In the genomic region with DNA sequence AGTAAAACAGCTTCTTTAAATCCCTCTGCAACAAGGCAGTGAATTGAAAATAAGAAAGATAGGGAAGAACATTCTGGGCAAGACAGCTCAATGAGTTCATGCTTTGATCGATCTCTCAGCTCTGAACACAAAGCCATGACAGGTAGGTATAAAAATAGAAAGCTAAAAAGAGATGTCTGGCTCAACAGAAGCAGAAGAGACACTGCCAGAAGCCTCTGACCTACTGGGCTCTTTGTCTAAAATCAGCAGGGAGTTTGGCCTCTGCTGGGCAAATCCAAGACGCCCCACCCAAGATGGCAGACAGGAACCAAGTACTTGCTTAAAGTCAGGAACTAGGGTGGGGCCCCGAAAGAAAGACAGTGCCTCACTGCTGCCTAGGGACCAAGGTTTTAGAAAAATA, we compare ENCODE assay signal across 4 cellular contexts. TPM values are rescaled to one million over a fixed set of nuclear protein-coding genes. Genes with fewer than 3 reads are reported as not detected.
"Had no signal": no experiment of that assay in that cellular context is flagged by ENCODE, and none has a peak within 500 bp of the region (broad histone marks: within the 10 kb centered on the region; RNA-seq: fewer than 3 reads in every experiment).

No MANE protein-coding gene starts in this region.

RNA-seq across cellular contexts. Expression of a gene that starts 43.6 kb away (rescaled TPM):
- total RNA-seq: LHCN-M2, M059J, MCF 10A, NCI-H460 had no signal

RNA-seq across cellular contexts. Expression of a gene that starts 44.7 kb away (rescaled TPM):
- total RNA-seq: LHCN-M2, M059J, NCI-H460 had no signal
